ENCODE assay signal across 20 cellular contexts in the genomic region with DNA sequence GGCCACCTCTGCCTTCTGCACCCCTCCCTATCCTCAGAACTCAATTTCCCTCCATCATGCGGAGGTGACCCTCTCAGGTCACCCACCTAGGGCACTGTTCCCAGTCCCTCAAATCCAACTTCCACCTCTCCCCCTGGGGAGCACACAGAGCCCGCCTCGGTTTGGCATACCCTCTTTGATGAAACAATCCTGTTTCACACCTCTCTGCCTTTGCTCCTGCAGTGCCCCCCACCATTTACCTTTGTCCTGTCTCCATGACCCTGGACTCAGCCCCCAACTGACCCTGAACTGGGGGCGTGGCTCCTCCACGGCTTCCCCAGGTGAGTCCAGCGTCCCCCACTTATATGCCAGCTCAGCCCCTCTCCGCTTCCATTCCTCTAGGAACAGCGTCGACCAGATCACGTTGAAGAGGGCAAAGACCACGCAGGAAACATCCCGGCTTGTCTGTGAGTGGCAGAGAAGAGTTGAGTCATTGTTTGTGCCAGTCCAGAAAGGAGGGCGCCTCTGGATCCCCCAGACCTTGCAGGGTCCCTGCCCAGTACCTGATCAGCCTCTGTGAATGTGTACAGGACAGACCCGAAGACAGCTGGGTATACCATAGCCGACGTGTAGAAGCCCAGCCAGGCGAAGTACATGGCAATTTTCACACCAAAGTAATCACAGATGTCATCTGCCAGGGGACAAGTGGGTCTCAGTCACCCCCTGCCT. TPM values are rescaled to one million over a fixed set of nuclear protein-coding genes. Genes with fewer than 3 reads are reported as not detected.
DNase-seq lines count a peak whose midpoint lies in the region; ATAC-seq and TF ChIP-seq lines count a peak whose summit lies in the region.
"Had no signal": no experiment of that assay in that cellular context is flagged by ENCODE, and none has a peak within 500 bp of the region (broad histone marks: within the 10 kb centered on the region; RNA-seq: fewer than 3 reads in every experiment).

No MANE protein-coding gene starts in this region.

- H3K4me3 Mint-ChIP-seq in activated naive CD8-positive, alpha-beta T cell: peak overlapping the region; percentile 44
- H3K4me3 Mint-ChIP-seq in activated naive CD8-positive, alpha-beta T cell treated with anti-CD3 and anti-CD28 coated beads, Interleukin-2, amount 50 U/mL, for 24 hours: no peak overlapping the region
- H3K4me3 Mint-ChIP-seq in WTC11 (peak overlapping the region; percentile 41; the same call in 1 of the 2 replicates), naive B cell (peak overlapping the region in 7 of 8 donors; percentile 39 to 71 (median 55))
- H3K4me3 Mint-ChIP-seq: activated naive CD8-positive, alpha-beta T cell treated with anti-CD3 and anti-CD28 coated beads for 36 hours had no signal

- no peaks in the 10 kb centered on the region for H3K27me3 Mint-ChIP-seq in activated naive CD8-positive, alpha-beta T cell
- H3K27me3 Mint-ChIP-seq in activated naive CD8-positive, alpha-beta T cell treated with anti-CD3 and anti-CD28 coated beads, Interleukin-2, amount 50 U/mL, for 24 hours: no peaks in the 10 kb centered on the region
- H3K27me3 Mint-ChIP-seq in WTC11 (ENCODE audit: low read depth) (peaks cover 5% of the 10 kb centered on the region), naive B cell (peaks cover 0 to 21% (median 16%) of the 10 kb centered on the region in 3 donors)
- H3K27me3 Mint-ChIP-seq: activated naive CD8-positive, alpha-beta T cell treated with anti-CD3 and anti-CD28 coated beads for 36 hours had no signal

- no peaks in the 10 kb centered on the region for H3K9me3 Mint-ChIP-seq in activated naive CD8-positive, alpha-beta T cell (ENCODE audit: low read depth)
- H3K9me3 Mint-ChIP-seq in activated naive CD8-positive, alpha-beta T cell treated with anti-CD3 and anti-CD28 coated beads, Interleukin-2, amount 50 U/mL, for 24 hours: no peaks in the 10 kb centered on the region
- H3K9me3 Mint-ChIP-seq in WTC11 (peaks cover 5% of the 10 kb centered on the region), naive B cell (no peaks in the 10 kb centered on the region)
- H3K9me3 Mint-ChIP-seq: activated naive CD8-positive, alpha-beta T cell treated with anti-CD3 and anti-CD28 coated beads for 36 hours had no signal

- no peak for TF ChIP-seq CTCF in WTC11 (IDR thresholded peaks at IDR 0.05)

- CTCF ChIA-PET in WTC11 (lab: Charles Lee): interaction anchor here (0.9 to 1.6 kb wide), 3 partner anchors 9 to 89 kb away, joined by 3 read pairs; a partner anchor contains a TSS

- POLR2A ChIA-PET in WTC11 (lab: Charles Lee): interaction anchor here (0.7 kb wide), 1 partner anchor 94 kb away, joined by 3 read pairs; no protein-coding TSS in a partner anchor

- no peak for DNase-seq in activated naive CD8-positive, alpha-beta T cell treated with anti-CD3 and anti-CD28 coated beads, Interleukin-2, amount 50 U/mL, for 24 hours
- DNase-seq in WTC11 (ENCODE audit: low spot score): no peak
- no peak for DNase-seq in naive B cell
- no peak for DNase-seq in erythroblast (lab: John Stamatoyannopoulos, UW)
- no peak for DNase-seq in NCI-H2081 treated with DMSO at 0.1 percent for 48 hours (lab: John Stamatoyannopoulos, UW)
- no peak for DNase-seq in posterior vena cava (ENCODE audit: low spot score)
- DNase-seq in midbrain (lab: John Stamatoyannopoulos, UW): no peak
- DNase-seq: activated CD4-positive, alpha-beta T cell treated with anti-CD3 and anti-CD28 coated beads, Interleukin-2, amount 50 U/mL, for 4 hours; activated naive CD8-positive, alpha-beta T cell treated with anti-CD3 and anti-CD28 coated beads for 36 hours; activated T-cell treated with anti-CD3 and anti-CD28 coated beads, Interleukin-2, amount 50 U/mL, for 72 hours; DMS79 treated with DMSO at 0.1 percent for 48 hours; effector CD8-positive, alpha-beta T cell; MV-4-11; NCI-H187 treated with DMSO at 0.1 percent for 48 hours; nucleus accumbens; retina; SHP77 treated with DMSO at 0.1 percent for 48 hours; stimulated activated CD8-positive, alpha-beta memory T cell treated with anti-CD3 and anti-CD28 coated beads, Interleukin-4, amount 100 ng/mL, for 48 hours had no signal

- H3K36me3 Mint-ChIP-seq in activated naive CD8-positive, alpha-beta T cell: no peaks in the 10 kb centered on the region
- H3K36me3 Mint-ChIP-seq in activated naive CD8-positive, alpha-beta T cell treated with anti-CD3 and anti-CD28 coated beads, Interleukin-2, amount 50 U/mL, for 24 hours (ENCODE audit: low read depth): no peaks in the 10 kb centered on the region
- H3K36me3 Mint-ChIP-seq in WTC11 (peaks cover 11% of the 10 kb centered on the region), naive B cell (no peaks in the 10 kb centered on the region)
- H3K36me3 Mint-ChIP-seq: activated naive CD8-positive, alpha-beta T cell treated with anti-CD3 and anti-CD28 coated beads for 36 hours had no signal

- peaks cover 28% of the 10 kb centered on the region for H3K4me1 Mint-ChIP-seq in activated naive CD8-positive, alpha-beta T cell (ENCODE audit: low read depth)
- H3K4me1 Mint-ChIP-seq in activated naive CD8-positive, alpha-beta T cell treated with anti-CD3 and anti-CD28 coated beads, Interleukin-2, amount 50 U/mL, for 24 hours: peaks cover 24% of the 10 kb centered on the region
- H3K4me1 Mint-ChIP-seq in WTC11: peaks cover 30% of the 10 kb centered on the region
- H3K4me1 Mint-ChIP-seq in naive B cell: peaks cover 22 to 27% (median 23%) of the 10 kb centered on the region in 3 donors

- intact Hi-C loops in posterior vena cava (cut with DNase I): loop anchor here in 1 of 2 donors (10.0 kb wide), 1 partner anchor 794 kb away; no protein-coding TSS in a partner anchor

- no peak overlapping the region for H3K27ac Mint-ChIP-seq in activated naive CD8-positive, alpha-beta T cell
- no peak overlapping the region for H3K27ac Mint-ChIP-seq in activated naive CD8-positive, alpha-beta T cell treated with anti-CD3 and anti-CD28 coated beads, Interleukin-2, amount 50 U/mL, for 24 hours
- H3K27ac Mint-ChIP-seq in WTC11: peak overlapping the region; percentile 30; the same call in 1 of the 2 replicates
- H3K27ac Mint-ChIP-seq in naive B cell: peak overlapping the region in 3 of 6 donors; percentile 60 to 70 (median 69)
- H3K27ac Mint-ChIP-seq: activated naive CD8-positive, alpha-beta T cell treated with anti-CD3 and anti-CD28 coated beads for 36 hours; activated T-cell treated with anti-CD3 and anti-CD28 coated beads, Interleukin-2, amount 50 U/mL, for 72 hours had no signal

- ATAC-seq in activated naive CD8-positive, alpha-beta T cell treated with anti-CD3 and anti-CD28 coated beads, Interleukin-2, amount 50 U/mL, for 24 hours: no peak
- no peak for ATAC-seq in WTC11
- no peak for ATAC-seq in naive B cell (ENCODE audit: low read depth in 2 of 2)
- ATAC-seq: activated T-cell treated with anti-CD3 and anti-CD28 coated beads, Interleukin-2, amount 50 U/mL, for 72 hours; left lobe of liver had no signal

- no peak for TF ChIP-seq POLR2A in erythroblast (IDR thresholded peaks at IDR 0.05; ENCODE audit: low read length)

TF ChIP-seq in WTC11, 78 proteins besides CTCF, POLR2A, EP300 and RAD21 (continues in another document):
- TF ChIP-seq, protein P1, sequence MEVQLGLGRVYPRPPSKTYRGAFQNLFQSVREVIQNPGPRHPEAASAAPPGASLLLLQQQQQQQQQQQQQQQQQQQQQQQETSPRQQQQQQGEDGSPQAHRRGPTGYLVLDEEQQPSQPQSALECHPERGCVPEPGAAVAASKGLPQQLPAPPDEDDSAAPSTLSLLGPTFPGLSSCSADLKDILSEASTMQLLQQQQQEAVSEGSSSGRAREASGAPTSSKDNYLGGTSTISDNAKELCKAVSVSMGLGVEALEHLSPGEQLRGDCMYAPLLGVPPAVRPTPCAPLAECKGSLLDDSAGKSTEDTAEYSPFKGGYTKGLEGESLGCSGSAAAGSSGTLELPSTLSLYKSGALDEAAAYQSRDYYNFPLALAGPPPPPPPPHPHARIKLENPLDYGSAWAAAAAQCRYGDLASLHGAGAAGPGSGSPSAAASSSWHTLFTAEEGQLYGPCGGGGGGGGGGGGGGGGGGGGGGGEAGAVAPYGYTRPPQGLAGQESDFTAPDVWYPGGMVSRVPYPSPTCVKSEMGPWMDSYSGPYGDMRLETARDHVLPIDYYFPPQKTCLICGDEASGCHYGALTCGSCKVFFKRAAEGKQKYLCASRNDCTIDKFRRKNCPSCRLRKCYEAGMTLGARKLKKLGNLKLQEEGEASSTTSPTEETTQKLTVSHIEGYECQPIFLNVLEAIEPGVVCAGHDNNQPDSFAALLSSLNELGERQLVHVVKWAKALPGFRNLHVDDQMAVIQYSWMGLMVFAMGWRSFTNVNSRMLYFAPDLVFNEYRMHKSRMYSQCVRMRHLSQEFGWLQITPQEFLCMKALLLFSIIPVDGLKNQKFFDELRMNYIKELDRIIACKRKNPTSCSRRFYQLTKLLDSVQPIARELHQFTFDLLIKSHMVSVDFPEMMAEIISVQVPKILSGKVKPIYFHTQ (CRISPR knock-in tag; IDR thresholded peaks at IDR 0.05): no peak
- no peak for TF ChIP-seq EMX1 (CRISPR knock-in tag; IDR thresholded peaks at IDR 0.05)
- TF ChIP-seq ATF1 (CRISPR knock-in tag; IDR thresholded peaks at IDR 0.05): no peak
- no peak for TF ChIP-seq ZNF219 (CRISPR knock-in tag; IDR thresholded peaks at IDR 0.05; ENCODE audit: borderline replicate concordance)
- TF ChIP-seq, protein P2, sequence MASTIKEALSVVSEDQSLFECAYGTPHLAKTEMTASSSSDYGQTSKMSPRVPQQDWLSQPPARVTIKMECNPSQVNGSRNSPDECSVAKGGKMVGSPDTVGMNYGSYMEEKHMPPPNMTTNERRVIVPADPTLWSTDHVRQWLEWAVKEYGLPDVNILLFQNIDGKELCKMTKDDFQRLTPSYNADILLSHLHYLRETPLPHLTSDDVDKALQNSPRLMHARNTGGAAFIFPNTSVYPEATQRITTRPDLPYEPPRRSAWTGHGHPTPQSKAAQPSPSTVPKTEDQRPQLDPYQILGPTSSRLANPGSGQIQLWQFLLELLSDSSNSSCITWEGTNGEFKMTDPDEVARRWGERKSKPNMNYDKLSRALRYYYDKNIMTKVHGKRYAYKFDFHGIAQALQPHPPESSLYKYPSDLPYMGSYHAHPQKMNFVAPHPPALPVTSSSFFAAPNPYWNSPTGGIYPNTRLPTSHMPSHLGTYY (CRISPR knock-in tag; IDR thresholded peaks at IDR 0.05): no peak

RNA-seq across cellular contexts. Expression of a gene that starts 4.0 kb away (rescaled TPM):
- total RNA-seq in WTC11 (2021): 30.5 to 35.4 TPM (median 32.6 TPM) in 3 replicates
- not detected for polyA plus RNA-seq in naive B cell (ENCODE audit: low read depth in 6 of 6)
- total RNA-seq in posterior vena cava: 10 to 100 TPM in 1 of 2 donors, 1 to 10 TPM in 1; 9.8 to 10.0 TPM

RNA-seq across cellular contexts. Expression of a gene that starts 6.7 kb away (rescaled TPM):
- 79.1 to 93.0 TPM (median 80.8 TPM) in 3 replicates for total RNA-seq in WTC11 (2021)
- polyA plus RNA-seq in naive B cell (ENCODE audit: low read depth in 6 of 6): 1 to 10 TPM; 5.6 to 9.7 (median 6.8) TPM
- total RNA-seq in posterior vena cava: 10 to 100 TPM; 12.7 to 15.8 TPM

RNA-seq across cellular contexts. Expression of a gene that starts 21.3 kb away (rescaled TPM):
- 36.2 to 42.8 TPM (median 37.0 TPM) in 3 replicates for total RNA-seq in WTC11 (2021)
- polyA plus RNA-seq in naive B cell (ENCODE audit: low read depth in 6 of 6): 10 to 100 TPM; 16.2 to 25.0 (median 22.6) TPM
- total RNA-seq in posterior vena cava: 10 to 100 TPM; 30.7 to 33.9 TPM

RNA-seq across cellular contexts. Expression of a gene that starts 25.0 kb away (rescaled TPM):
- 117 to 130 TPM (median 122 TPM) in 3 replicates for total RNA-seq in WTC11 (2021)
- polyA plus RNA-seq in naive B cell (ENCODE audit: low read depth in 6 of 6): 100 to 1,000 TPM; 121 to 189 (median 160) TPM
- total RNA-seq in posterior vena cava: 10 to 100 TPM; 52.2 to 54.6 TPM

RNA-seq across cellular contexts. Expression of a gene that starts 27.5 kb away (rescaled TPM):
- total RNA-seq in WTC11 (2021): 13.2 to 18.1 TPM (median 17.6 TPM) in 3 replicates
- 1 to 10 TPM; 6.4 to 8.6 (median 7.4) TPM for polyA plus RNA-seq in naive B cell (ENCODE audit: low read depth in 6 of 6)
- 1 to 10 TPM; 7.4 to 7.8 TPM for total RNA-seq in posterior vena cava
